In the genomic region with DNA sequence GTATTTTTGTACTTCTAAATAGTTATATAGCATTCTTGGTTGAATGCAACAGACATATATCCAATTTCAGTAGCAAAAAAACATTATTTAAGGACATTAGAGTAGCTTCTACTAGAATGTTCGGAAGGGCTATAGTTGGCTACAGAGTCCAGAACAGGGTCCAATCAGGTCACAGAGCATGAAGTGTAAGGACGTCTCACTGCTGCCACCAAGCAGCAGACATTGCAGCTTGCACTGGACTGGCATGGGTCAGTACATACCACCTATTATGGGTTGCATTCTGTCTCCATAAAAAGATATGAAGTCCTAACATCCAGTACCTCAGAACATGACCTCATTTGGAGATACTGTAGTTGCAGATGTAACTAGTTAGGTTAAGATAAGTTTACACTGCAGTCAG, we compare ENCODE assay signal across 18 cellular contexts.
DNase-seq lines count a peak whose midpoint lies in the region; ATAC-seq and TF ChIP-seq lines count a peak whose summit lies in the region.
"Had no signal": no experiment of that assay in that cellular context is flagged by ENCODE, and none has a peak within 500 bp of the region (broad histone marks: within the 10 kb centered on the region; RNA-seq: fewer than 3 reads in every experiment).

No MANE protein-coding gene starts in this region.

- H3K4me3 Mint-ChIP-seq in MCF 10A (ENCODE audit: unreplicated experiment) = no peak overlapping the region
- no peak overlapping the region for H3K4me3 Mint-ChIP-seq in endodermal cell
- no peak overlapping the region for H3K4me3 Mint-ChIP-seq in effector memory CD8-positive, alpha-beta T cell
- H3K4me3 Mint-ChIP-seq in activated CD4-positive, alpha-beta memory T cell treated with anti-CD3 and anti-CD28 coated beads for 36 hours = no peak overlapping the region
- H3K4me3 Mint-ChIP-seq: activated naive CD4-positive, alpha-beta T cell treated with anti-CD3 and anti-CD28 coated beads, Interleukin-2, amount 10 ng/mL, durations not matched to agents 7 days and 5 days; naive thymus-derived CD4-positive, alpha-beta T cell; stimulated activated naive CD8-positive, alpha-beta T cell treated with anti-CD3 and anti-CD28 coated beads, Interleukin-15, amount 100 ng/mL, for 72 hours had no signal

- H3K27me3 ChIP-seq in mammary epithelial cell (ENCODE audit: insufficient read depth, low read length) (no peaks in the 10 kb centered on the region), OCI-LY1 (ENCODE audit: insufficient read depth, low read length) (no peaks in the 10 kb centered on the region), endodermal cell (ENCODE audit: control insufficient read depth, insufficient read depth, low read length, poor library complexity, severe bottlenecking) (peaks cover 15% of the 10 kb centered on the region)
- H3K27me3 ChIP-seq: BLaER1, tibial nerve had no signal

- H3K4me3 ChIP-seq in mammary epithelial cell (replicated peaks in 1 of 3; ENCODE audit: insufficient read depth in 1 of 3, low read depth in 2 of 3, low read length in 3 of 3) (no peak overlapping the region), OCI-LY1 (ENCODE audit: low read depth, low read length, poor library complexity, severe bottlenecking) (no peak overlapping the region), endodermal cell (ENCODE audit: low read length) (no peak overlapping the region)
- H3K4me3 ChIP-seq: BLaER1, tibial nerve had no signal

- H3K4me1 ChIP-seq in mammary epithelial cell (ENCODE audit: insufficient read depth, low read length) (no peaks in the 10 kb centered on the region), OCI-LY1 (ENCODE audit: insufficient read depth, low read length, severe bottlenecking) (no peaks in the 10 kb centered on the region), endodermal cell (ENCODE audit: control insufficient read depth, insufficient read depth, low read length) (no peaks in the 10 kb centered on the region)
- H3K4me1 ChIP-seq: BLaER1, tibial nerve had no signal

- H3K27me3 Mint-ChIP-seq in MCF 10A (ENCODE audit: insufficient read depth, unreplicated experiment) (peaks cover 11% of the 10 kb centered on the region), endodermal cell (ENCODE audit: insufficient read depth) (no peaks in the 10 kb centered on the region)
- no peaks in the 10 kb centered on the region for H3K27me3 Mint-ChIP-seq in effector memory CD8-positive, alpha-beta T cell
- H3K27me3 Mint-ChIP-seq in activated CD4-positive, alpha-beta memory T cell treated with anti-CD3 and anti-CD28 coated beads for 36 hours = no peaks in the 10 kb centered on the region
- H3K27me3 Mint-ChIP-seq: activated naive CD4-positive, alpha-beta T cell treated with anti-CD3 and anti-CD28 coated beads, Interleukin-2, amount 10 ng/mL, durations not matched to agents 7 days and 5 days had no signal

- TF ChIP-seq CTCF in MCF 10A (IDR thresholded peaks at IDR 0.05; ENCODE audit: unreplicated experiment) (no peak), mammary epithelial cell (conservative IDR thresholded peaks at IDR 0.05 in 1 of 2, IDR thresholded peaks at IDR 0.05 in 1 of 2; ENCODE audit: extremely low read depth in 1 of 2, insufficient read depth in 1 of 2, low read depth in 1 of 2, low read length in 2 of 2) (no peak), OCI-LY1 (IDR thresholded peaks at IDR 0.05; ENCODE audit: low read length) (peak; percentile 37), endodermal cell (conservative IDR thresholded peaks at IDR 0.05) (peak; percentile 31)

- H3K27ac ChIP-seq in mammary epithelial cell (ENCODE audit: insufficient read depth, low read depth, low read length) (no peak overlapping the region), OCI-LY1 (ENCODE audit: low read depth, low read length, poor library complexity, severe bottlenecking) (no peak overlapping the region), endodermal cell (ENCODE audit: low read depth, low read length) (no peak overlapping the region)
- H3K27ac ChIP-seq: BLaER1, tibial nerve had no signal

- intact Hi-C loops in MCF 10A (cut with micrococcal nuclease) = no loop called here
- intact Hi-C loops in mammary epithelial cell (cut with micrococcal nuclease) = no loop called here
- intact Hi-C loops in activated CD4-positive, alpha-beta memory T cell treated with anti-CD3 and anti-CD28 coated beads for 36 hours (cut with micrococcal nuclease) = no loop called here

- in situ Hi-C loops in mammary epithelial cell (cut with MboI; ENCODE audit: low sequenced_read_pairs in 2 of 2) = no loop called here

- H3K4me2 ChIP-seq in mammary epithelial cell (ENCODE audit: insufficient read depth, low read depth, low read length) (no peak overlapping the region), OCI-LY1 (ENCODE audit: low read length) (no peak overlapping the region)
- H3K4me2 ChIP-seq: BLaER1 had no signal

- H3K4me1 Mint-ChIP-seq in MCF 10A (ENCODE audit: insufficient read depth, unreplicated experiment) (no peaks in the 10 kb centered on the region), endodermal cell (peaks cover 3% of the 10 kb centered on the region)
- H3K4me1 Mint-ChIP-seq in effector memory CD8-positive, alpha-beta T cell (ENCODE audit: low read depth in 2 of 2) = no peaks in the 10 kb centered on the region
- no peaks in the 10 kb centered on the region for H3K4me1 Mint-ChIP-seq in activated CD4-positive, alpha-beta memory T cell treated with anti-CD3 and anti-CD28 coated beads for 36 hours (ENCODE audit: low read depth)
- H3K4me1 Mint-ChIP-seq: activated naive CD4-positive, alpha-beta T cell treated with anti-CD3 and anti-CD28 coated beads, Interleukin-2, amount 10 ng/mL, durations not matched to agents 7 days and 5 days; stimulated activated naive CD8-positive, alpha-beta T cell treated with anti-CD3 and anti-CD28 coated beads, Interleukin-15, amount 100 ng/mL, for 72 hours had no signal

- H3K79me2 ChIP-seq in mammary epithelial cell (ENCODE audit: insufficient read depth, low read length) (no peaks in the 10 kb centered on the region), OCI-LY1 (ENCODE audit: insufficient read depth, low read length) (no peaks in the 10 kb centered on the region)

- H3K9me3 Mint-ChIP-seq in MCF 10A (ENCODE audit: unreplicated experiment) (no peaks in the 10 kb centered on the region), endodermal cell (no peaks in the 10 kb centered on the region)
- H3K9me3 Mint-ChIP-seq in effector memory CD8-positive, alpha-beta T cell = no peaks in the 10 kb centered on the region
- H3K9me3 Mint-ChIP-seq in activated CD4-positive, alpha-beta memory T cell treated with anti-CD3 and anti-CD28 coated beads for 36 hours = no peaks in the 10 kb centered on the region
- H3K9me3 Mint-ChIP-seq: activated naive CD4-positive, alpha-beta T cell treated with anti-CD3 and anti-CD28 coated beads, Interleukin-2, amount 10 ng/mL, durations not matched to agents 7 days and 5 days; naive thymus-derived CD4-positive, alpha-beta T cell; stimulated activated naive CD8-positive, alpha-beta T cell treated with anti-CD3 and anti-CD28 coated beads, Interleukin-15, amount 100 ng/mL, for 72 hours had no signal

- H3K9me3 ChIP-seq in mammary epithelial cell (replicated peaks; ENCODE audit: insufficient read depth, low read length) (no peaks in the 10 kb centered on the region), OCI-LY1 (ENCODE audit: low read length) (no peaks in the 10 kb centered on the region), endodermal cell (ENCODE audit: control insufficient read depth, low read length) (no peaks in the 10 kb centered on the region)
- H3K9me3 ChIP-seq: BLaER1, tibial nerve had no signal

- no peaks in the 10 kb centered on the region for H4K20me1 ChIP-seq in mammary epithelial cell (ENCODE audit: insufficient read depth, low read length)
- no peaks in the 10 kb centered on the region for H4K20me1 ChIP-seq in OCI-LY1 (ENCODE audit: insufficient read depth, low read length)
- H4K20me1 ChIP-seq: BLaER1 had no signal

- H3K9me2 ChIP-seq in OCI-LY1 (ENCODE audit: low read depth, low read length) = no peaks in the 10 kb centered on the region

- H2AFZ ChIP-seq in mammary epithelial cell (ENCODE audit: low read depth, low read length) = no peak overlapping the region
- no peak overlapping the region for H2AFZ ChIP-seq in OCI-LY1 (ENCODE audit: low read length)

- WGBS in mammary epithelial cell (ENCODE audit: low coverage, missing lambda C conversion rate) = 31% methylated on average over 2 of the region's 2 CpGs
- WGBS in endodermal cell (ENCODE audit: insufficient coverage in 1 of 2, insufficient read length in 1 of 2), 2 experiments = 78 to 79% methylated on average over 2 of the region's 2 CpGs

- CTCF ChIA-PET in MCF 10A (lab: Yijun Ruan, JAX) (no interaction called here), mammary epithelial cell (lab: Charles Lee; ENCODE audit: low non-redundant PET) (no interaction called here)
- CTCF ChIA-PET in activated CD4-positive, alpha-beta memory T cell treated with anti-CD3 and anti-CD28 coated beads for 36 hours (lab: Charles Lee) = no interaction called here

- dilution Hi-C loops in mammary epithelial cell (cut with HindIII; ENCODE audit: low sequenced_read_pairs) = no loop called here

- POLR2A ChIA-PET in MCF 10A (lab: Yijun Ruan, JAX) = no interaction called here
- POLR2A ChIA-PET in activated CD4-positive, alpha-beta memory T cell treated with anti-CD3 and anti-CD28 coated beads for 36 hours (lab: Charles Lee) = no interaction called here

- no peak overlapping the region for H3K9ac ChIP-seq in mammary epithelial cell (ENCODE audit: insufficient read depth, low read length)
- H3K9ac ChIP-seq in OCI-LY1 (ENCODE audit: low read length) = no peak overlapping the region
- H3K9ac ChIP-seq in endodermal cell (ENCODE audit: extremely low read depth, low read length, poor library complexity, severe bottlenecking) = no peak overlapping the region
- H3K9ac ChIP-seq: BLaER1 had no signal

- H3K36me3 Mint-ChIP-seq in MCF 10A (ENCODE audit: insufficient read depth, unreplicated experiment) (no peaks in the 10 kb centered on the region), endodermal cell (ENCODE audit: low read depth) (no peaks in the 10 kb centered on the region)
- H3K36me3 Mint-ChIP-seq in effector memory CD8-positive, alpha-beta T cell (ENCODE audit: insufficient read depth) = no peaks in the 10 kb centered on the region
- H3K36me3 Mint-ChIP-seq in activated CD4-positive, alpha-beta memory T cell treated with anti-CD3 and anti-CD28 coated beads for 36 hours = no peaks in the 10 kb centered on the region
- H3K36me3 Mint-ChIP-seq: activated naive CD4-positive, alpha-beta T cell treated with anti-CD3 and anti-CD28 coated beads, Interleukin-2, amount 10 ng/mL, durations not matched to agents 7 days and 5 days; naive thymus-derived CD4-positive, alpha-beta T cell had no signal

- H3K27ac Mint-ChIP-seq in MCF 10A (ENCODE audit: low read depth, unreplicated experiment) = no peak overlapping the region
- H3K27ac Mint-ChIP-seq in endodermal cell = no peak overlapping the region
- no peak overlapping the region for H3K27ac Mint-ChIP-seq in effector memory CD8-positive, alpha-beta T cell
- no peak overlapping the region for H3K27ac Mint-ChIP-seq in activated CD4-positive, alpha-beta memory T cell treated with anti-CD3 and anti-CD28 coated beads for 36 hours
- H3K27ac Mint-ChIP-seq: activated naive CD4-positive, alpha-beta T cell treated with anti-CD3 and anti-CD28 coated beads, Interleukin-2, amount 10 ng/mL, durations not matched to agents 7 days and 5 days; naive thymus-derived CD4-positive, alpha-beta T cell; stimulated activated naive CD8-positive, alpha-beta T cell treated with anti-CD3 and anti-CD28 coated beads, Interleukin-15, amount 100 ng/mL, for 72 hours had no signal

- ATAC-seq in effector memory CD8-positive, alpha-beta T cell (replicated peaks) = no peak
- ATAC-seq: naive thymus-derived CD4-positive, alpha-beta T cell; stimulated activated naive CD8-positive, alpha-beta T cell treated with anti-CD3 and anti-CD28 coated beads, Interleukin-15, amount 100 ng/mL, for 72 hours had no signal

- BruUV-seq in MCF 10A (replicated peaks; lab: Mats Ljungman, UMichigan) (no TSS peak), mammary epithelial cell (replicated peaks; lab: Mats Ljungman, UMichigan) (no TSS peak)

- no peaks in the 10 kb centered on the region for H3F3A ChIP-seq in OCI-LY1 (ENCODE audit: insufficient read depth, low read length)

- no peaks in the 10 kb centered on the region for H3K36me3 ChIP-seq in mammary epithelial cell (ENCODE audit: insufficient read depth, low read length)
- no peaks in the 10 kb centered on the region for H3K36me3 ChIP-seq in OCI-LY1 (ENCODE audit: insufficient read depth, low read length)
- no peaks in the 10 kb centered on the region for H3K36me3 ChIP-seq in endodermal cell (ENCODE audit: control insufficient read depth, insufficient read depth, low read length)
- H3K36me3 ChIP-seq: BLaER1, tibial nerve had no signal

- DNase-seq in MCF 10A (ENCODE audit: unreplicated experiment) (peak; percentile 2), mammary epithelial cell (no peak), endodermal cell (no peak), NCI-H1417 treated with DMSO at 0.1 percent for 48 hours (lab: John Stamatoyannopoulos, UW) (no peak)
- DNase-seq in effector memory CD8-positive, alpha-beta T cell = no peak
- DNase-seq in activated CD8-positive, alpha-beta memory T cell treated with anti-CD3 and anti-CD28 coated beads for 24 hours = no peak
- DNase-seq in activated CD4-positive, alpha-beta memory T cell treated with anti-CD3 and anti-CD28 coated beads for 36 hours = no peak
- DNase-seq: activated CD4-positive, alpha-beta T cell treated with anti-CD3 and anti-CD28 coated beads for 1 hour; activated naive CD4-positive, alpha-beta T cell treated with anti-CD3 and anti-CD28 coated beads, Interleukin-2, amount 10 ng/mL, durations not matched to agents 7 days and 5 days; Calu3; glutamatergic neuron; naive thymus-derived CD4-positive, alpha-beta T cell; NCI-H1105; NCI-H2107; stimulated activated naive CD8-positive, alpha-beta T cell treated with anti-CD3 and anti-CD28 coated beads, Interleukin-15, amount 100 ng/mL, for 72 hours had no signal

Comparison
In these comparisons a context has a peak if more than half of its experiments do, and no peak if none do; other contexts are left out.
1. CTCF ChIP-seq: peak in OCI-LY1 (single experiment) and endodermal cell (single experiment); none in MCF 10A (single experiment) and mammary epithelial cell (0 of 2).